In genomic region chr5:14147210-14147609, GRCh38 we compare ENCODE assay signal across 12 cellular contexts. TPM values are rescaled to one million over a fixed set of nuclear protein-coding genes. Genes with fewer than 3 reads are reported as not detected.
DNase-seq lines count a peak whose midpoint lies in the region; ATAC-seq and TF ChIP-seq lines count a peak whose summit lies in the region.
"Had no signal": no experiment of that assay in that cellular context is flagged by ENCODE, and none has a peak within 500 bp of the region (broad histone marks: within the 10 kb centered on the region; RNA-seq: fewer than 3 reads in every experiment).

No MANE protein-coding gene starts in this region.

- H3K36me3 Mint-ChIP-seq in HFFc6 (ENCODE audit: low read depth) (peaks cover 53% of the 10 kb centered on the region), WTC11 (no peaks in the 10 kb centered on the region), naive B cell (no peaks in the 10 kb centered on the region)
- H3K36me3 Mint-ChIP-seq in activated naive CD8-positive, alpha-beta T cell treated with anti-CD3 and anti-CD28 coated beads, Interleukin-2, amount 50 U/mL, for 24 hours (ENCODE audit: low read depth), result no peaks in the 10 kb centered on the region
- H3K36me3 Mint-ChIP-seq: CD8-positive, alpha-beta T cell had no signal

- peaks cover 4% of the 10 kb centered on the region for H3K4me1 Mint-ChIP-seq in HFFc6 (ENCODE audit: low read depth)
- peaks cover 67% of the 10 kb centered on the region for H3K4me1 Mint-ChIP-seq in WTC11
- peaks cover 56 to 73% (median 61%) of the 10 kb centered on the region in 3 donors for H3K4me1 Mint-ChIP-seq in naive B cell
- H3K4me1 Mint-ChIP-seq in activated naive CD8-positive, alpha-beta T cell treated with anti-CD3 and anti-CD28 coated beads, Interleukin-2, amount 50 U/mL, for 24 hours, result peaks cover 15% of the 10 kb centered on the region

- DNase-seq in HFFc6, result no peak
- DNase-seq in WTC11 (ENCODE audit: low spot score), result no peak
- DNase-seq in naive B cell, result no peak
- no peak for DNase-seq in hippocampal formation (lab: John Stamatoyannopoulos, UW)
- no peak for DNase-seq in activated naive CD8-positive, alpha-beta T cell treated with anti-CD3 and anti-CD28 coated beads, Interleukin-2, amount 50 U/mL, for 24 hours
- DNase-seq: CD8-positive, alpha-beta T cell; cerebellar nuclear complex; Karpas-422 had no signal

- POLR2A ChIA-PET in WTC11 (lab: Charles Lee), result no interaction called here

- H3K4me3 ChIP-seq in ACC112 (ENCODE audit: low read depth, low read length), result peak overlapping the region; percentile 86

- CTCF ChIA-PET in WTC11 (lab: Charles Lee), result no interaction called here

- H3K27me3 Mint-ChIP-seq in HFFc6 (ENCODE audit: insufficient read depth) (peaks cover 8% of the 10 kb centered on the region), WTC11 (ENCODE audit: low read depth) (peaks cover 8% of the 10 kb centered on the region; the same call in 1 of the 2 replicates), naive B cell (no peaks in the 10 kb centered on the region)
- H3K27me3 Mint-ChIP-seq in activated naive CD8-positive, alpha-beta T cell treated with anti-CD3 and anti-CD28 coated beads, Interleukin-2, amount 50 U/mL, for 24 hours, result peaks cover 45% of the 10 kb centered on the region

- H2AFZ ChIP-seq in ACC112 (ENCODE audit: low read length, unreplicated experiment), result no peak overlapping the region

- peaks cover 87% of the 10 kb centered on the region for H3K79me2 ChIP-seq in ACC112 (ENCODE audit: control insufficient read depth, insufficient read depth, low read length, unreplicated experiment)

- H3K27ac ChIP-seq in ACC112 (ENCODE audit: low read depth, low read length), result peak overlapping the region; percentile 77

- peak overlapping the region; percentile 92 for H3K4me3 Mint-ChIP-seq in HFFc6
- H3K4me3 Mint-ChIP-seq in WTC11, result peak overlapping the region; percentile 86; the same call in 1 of the 2 replicates
- H3K4me3 Mint-ChIP-seq in naive B cell, result peak overlapping the region in 5 of 8 donors; percentile 38 to 91 (median 88)
- H3K4me3 Mint-ChIP-seq in activated naive CD8-positive, alpha-beta T cell treated with anti-CD3 and anti-CD28 coated beads, Interleukin-2, amount 50 U/mL, for 24 hours, result no peak overlapping the region
- H3K4me3 Mint-ChIP-seq: CD8-positive, alpha-beta T cell; T-helper 2 cell treated with Interferon-gamma antibody and Interleukin-4, amounts not matched to agents 5 μg/mL and 100 μg/mL, for 36 hours had no signal

- peaks cover 54% of the 10 kb centered on the region for H3K4me1 ChIP-seq in ACC112 (ENCODE audit: control insufficient read depth, insufficient read depth, low read length, unreplicated experiment)

- no peaks in the 10 kb centered on the region for H3K36me3 ChIP-seq in ACC112 (ENCODE audit: insufficient read depth, low read length)

- H3K9me3 Mint-ChIP-seq in HFFc6 (no peaks in the 10 kb centered on the region), WTC11 (no peaks in the 10 kb centered on the region), naive B cell (no peaks in the 10 kb centered on the region)
- no peaks in the 10 kb centered on the region for H3K9me3 Mint-ChIP-seq in activated naive CD8-positive, alpha-beta T cell treated with anti-CD3 and anti-CD28 coated beads, Interleukin-2, amount 50 U/mL, for 24 hours
- H3K9me3 Mint-ChIP-seq: CD8-positive, alpha-beta T cell; T-helper 2 cell treated with Interferon-gamma antibody and Interleukin-4, amounts not matched to agents 5 μg/mL and 100 μg/mL, for 36 hours had no signal

- TF ChIP-seq CTCF in HFFc6 (IDR thresholded peaks at IDR 0.05), result no peak
- TF ChIP-seq CTCF in WTC11 (IDR thresholded peaks at IDR 0.05), result no peak

- ATAC-seq in WTC11, result no peak
- ATAC-seq in naive B cell (ENCODE audit: low read depth in 2 of 2), result no peak
- ATAC-seq in activated naive CD8-positive, alpha-beta T cell treated with anti-CD3 and anti-CD28 coated beads, Interleukin-2, amount 50 U/mL, for 24 hours, result no peak
- no peak for ATAC-seq in HG02981 (IDR thresholded peaks at IDR 0.05; ENCODE audit: unreplicated experiment)
- no peak for ATAC-seq in GM21381 (IDR thresholded peaks at IDR 0.05; ENCODE audit: unreplicated experiment)
- ATAC-seq: CD8-positive, alpha-beta T cell had no signal

- no peaks in the 10 kb centered on the region for H3K27me3 ChIP-seq in ACC112 (ENCODE audit: insufficient read depth, low read length)

- H3K27ac Mint-ChIP-seq in HFFc6 (peak overlapping the region; percentile 90), WTC11 (no peak overlapping the region), naive B cell (peak overlapping the region in 2 of 6 donors; percentile 68 to 93)
- H3K27ac Mint-ChIP-seq in activated naive CD8-positive, alpha-beta T cell treated with anti-CD3 and anti-CD28 coated beads, Interleukin-2, amount 50 U/mL, for 24 hours, result no peak overlapping the region
- H3K27ac Mint-ChIP-seq: CD8-positive, alpha-beta T cell; T-helper 2 cell treated with Interferon-gamma antibody and Interleukin-4, amounts not matched to agents 5 μg/mL and 100 μg/mL, for 36 hours had no signal

TF ChIP-seq in WTC11, 78 proteins besides CTCF, POLR2A, EP300 and RAD21 (continues in another document):
- TF ChIP-seq GABPB1 (CRISPR knock-in tag; IDR thresholded peaks at IDR 0.05), result no peak
- no peak for TF ChIP-seq TEAD4 (CRISPR knock-in tag; IDR thresholded peaks at IDR 0.05)
- no peak for TF ChIP-seq FOXK1 (CRISPR knock-in tag; IDR thresholded peaks at IDR 0.05)
- TF ChIP-seq, protein P1, sequence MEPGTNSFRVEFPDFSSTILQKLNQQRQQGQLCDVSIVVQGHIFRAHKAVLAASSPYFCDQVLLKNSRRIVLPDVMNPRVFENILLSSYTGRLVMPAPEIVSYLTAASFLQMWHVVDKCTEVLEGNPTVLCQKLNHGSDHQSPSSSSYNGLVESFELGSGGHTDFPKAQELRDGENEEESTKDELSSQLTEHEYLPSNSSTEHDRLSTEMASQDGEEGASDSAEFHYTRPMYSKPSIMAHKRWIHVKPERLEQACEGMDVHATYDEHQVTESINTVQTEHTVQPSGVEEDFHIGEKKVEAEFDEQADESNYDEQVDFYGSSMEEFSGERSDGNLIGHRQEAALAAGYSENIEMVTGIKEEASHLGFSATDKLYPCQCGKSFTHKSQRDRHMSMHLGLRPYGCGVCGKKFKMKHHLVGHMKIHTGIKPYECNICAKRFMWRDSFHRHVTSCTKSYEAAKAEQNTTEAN (CRISPR knock-in tag; IDR thresholded peaks at IDR 0.05), result no peak
- no peak for TF ChIP-seq JAZF1 (CRISPR knock-in tag; IDR thresholded peaks at IDR 0.05)
- no peak for TF ChIP-seq ATF6 (CRISPR knock-in tag; IDR thresholded peaks at IDR 0.05)
- TF ChIP-seq, protein P2, sequence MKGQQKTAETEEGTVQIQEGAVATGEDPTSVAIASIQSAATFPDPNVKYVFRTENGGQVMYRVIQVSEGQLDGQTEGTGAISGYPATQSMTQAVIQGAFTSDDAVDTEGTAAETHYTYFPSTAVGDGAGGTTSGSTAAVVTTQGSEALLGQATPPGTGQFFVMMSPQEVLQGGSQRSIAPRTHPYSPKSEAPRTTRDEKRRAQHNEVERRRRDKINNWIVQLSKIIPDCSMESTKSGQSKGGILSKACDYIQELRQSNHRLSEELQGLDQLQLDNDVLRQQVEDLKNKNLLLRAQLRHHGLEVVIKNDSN (CRISPR knock-in tag; IDR thresholded peaks at IDR 0.05), result no peak
- TF ChIP-seq ZNF281 (CRISPR knock-in tag; IDR thresholded peaks at IDR 0.05), result no peak
- TF ChIP-seq, protein P3, sequence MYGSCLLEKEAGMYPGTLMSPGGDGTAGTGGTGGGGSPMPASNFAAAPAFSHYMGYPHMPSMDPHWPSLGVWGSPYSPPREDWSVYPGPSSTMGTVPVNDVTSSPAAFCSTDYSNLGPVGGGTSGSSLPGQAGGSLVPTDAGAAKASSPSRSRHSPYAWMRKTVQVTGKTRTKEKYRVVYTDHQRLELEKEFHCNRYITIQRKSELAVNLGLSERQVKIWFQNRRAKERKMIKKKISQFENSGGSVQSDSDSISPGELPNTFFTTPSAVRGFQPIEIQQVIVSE (CRISPR knock-in tag; IDR thresholded peaks at IDR 0.05; ENCODE audit: borderline replicate concordance), result no peak

RNA-seq across cellular contexts. Expression of gene TRIO, which starts 4.1 kb away (rescaled TPM):
- 100 to 1,000 TPM; 167 to 219 (median 190) TPM for total RNA-seq in HFFc6 (2021; fragmentation: NEBNext Ultra II Directional; extraction: Animal tissue kit (Norgen Biotek cat#: 25700))
- 69.2 to 88.8 TPM (median 73.5 TPM) in 3 replicates for total RNA-seq in WTC11 (2021)
- polyA plus RNA-seq in naive B cell (ENCODE audit: low read depth in 6 of 6), result 10 to 100 TPM in 4 of 6 donors, 1 to 10 TPM in 2; 7.3 to 16.4 (median 11.1) TPM
